In the genomic region with DNA sequence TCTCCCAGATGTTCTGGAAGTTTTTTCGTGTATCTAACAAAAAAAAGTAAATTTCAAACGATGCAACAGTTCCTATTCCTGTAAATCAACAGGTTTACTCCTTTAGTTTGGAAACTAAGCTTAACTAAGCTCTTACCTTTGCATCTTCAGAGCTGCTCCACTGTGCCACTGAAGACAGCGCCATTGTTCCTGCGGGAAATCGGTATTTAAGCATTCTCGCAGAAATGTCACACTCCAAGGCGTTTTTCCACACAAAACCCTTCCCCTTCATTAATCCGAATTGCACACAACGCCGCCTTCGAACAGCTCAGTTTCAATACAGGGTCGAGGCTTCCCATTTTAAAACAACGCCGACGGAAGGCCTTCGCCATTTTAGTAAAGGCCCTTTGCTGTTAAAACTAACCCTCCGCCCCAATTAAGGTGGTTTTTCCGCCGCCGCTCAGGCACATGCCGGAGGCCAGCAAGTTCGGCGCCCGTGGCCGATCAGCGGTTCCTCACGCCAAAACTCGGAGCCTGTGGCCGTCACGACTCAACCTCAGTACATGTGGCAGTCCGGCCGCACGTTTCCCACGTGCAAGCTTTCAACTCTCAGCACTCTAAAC, we compare ENCODE assay signal across 8 cellular contexts. TPM values are rescaled to one million over a fixed set of nuclear protein-coding genes. Genes with fewer than 3 reads are reported as not detected.
DNase-seq lines count a peak whose midpoint lies in the region; ATAC-seq and TF ChIP-seq lines count a peak whose summit lies in the region.

No MANE protein-coding gene starts in this region.

- CTCF ChIA-PET in CD4-positive, alpha-beta memory T cell (lab: Charles Lee; ENCODE audit: partially characterized antibody), result interaction anchor here (0.9 to 5.2 kb wide), 16 partner anchors 8 to 323 kb away, joined by 3 to 129 read pairs (median 4); a partner anchor contains a TSS

- intact Hi-C loops in CD4-positive, alpha-beta memory T cell (cut with micrococcal nuclease), result loop anchor here (1.0 to 10.0 kb wide), 9 partner anchors 8 to 1819 kb away; a partner anchor contains a TSS

- ATAC-seq in HG03442 (IDR thresholded peaks at IDR 0.05; ENCODE audit: unreplicated experiment), result no peak

- H3K27me3 Mint-ChIP-seq in CD4-positive, alpha-beta memory T cell, result no peaks in the 10 kb centered on the region

- H4K20me1 ChIP-seq in Loucy (ENCODE audit: insufficient read depth, low read length, poor library complexity, severe bottlenecking), result peaks cover 53% of the 10 kb centered on the region

- no peak overlapping the region for H2AFZ ChIP-seq in Loucy (ENCODE audit: low read length)

- peak overlapping the region; percentile 95 for H3K9ac ChIP-seq in Loucy (ENCODE audit: low read depth, low read length, poor library complexity, severe bottlenecking)

- H3K27ac Mint-ChIP-seq in CD4-positive, alpha-beta memory T cell, result peak overlapping the region; percentile 98 to 100 (median 99)

- H3K9me3 ChIP-seq in CD4-positive, alpha-beta memory T cell (ENCODE audit: control insufficient read depth in 1 of 2, low read length in 2 of 2), result no peaks in the 10 kb centered on the region
- H3K9me3 ChIP-seq in Loucy (ENCODE audit: insufficient read depth, low read depth, low read length), result no peaks in the 10 kb centered on the region

- peaks cover 41 to 47% of the 10 kb centered on the region in 2 donors for H3K36me3 Mint-ChIP-seq in CD4-positive, alpha-beta memory T cell

- peak overlapping the region; percentile 90 to 99 for H3K4me3 ChIP-seq in CD4-positive, alpha-beta memory T cell (ENCODE audit: low read length in 2 of 2)
- peak overlapping the region; percentile 93 for H3K4me3 ChIP-seq in Loucy (ENCODE audit: low read length, poor library complexity, severe bottlenecking)

- H3K4me3 Mint-ChIP-seq in CD4-positive, alpha-beta memory T cell, result peak overlapping the region; percentile 97 to 100 (median 100)

- no peaks in the 10 kb centered on the region; the same call in 1 of the 2 replicates for H3F3A ChIP-seq in Loucy (ENCODE audit: low read depth)

- H3K79me2 ChIP-seq in Loucy (ENCODE audit: insufficient read depth, low read length), result peaks cover 81% of the 10 kb centered on the region

- H3K9me2 ChIP-seq in Loucy (replicated peaks; ENCODE audit: low read depth, low read length), result no peaks in the 10 kb centered on the region

- TF ChIP-seq CTCF in Loucy (conservative IDR thresholded peaks at IDR 0.05; ENCODE audit: low read length), result no peak

- POLR2A ChIA-PET in CD4-positive, alpha-beta memory T cell (lab: Charles Lee; ENCODE audit: partially characterized antibody), result interaction anchor here (0.7 to 10.9 kb wide), 27 partner anchors 8 to 1819 kb away, joined by 3 to 1033 read pairs (median 6); a partner anchor contains a TSS

- peaks cover 53% of the 10 kb centered on the region for H3K4me1 ChIP-seq in CD4-positive, alpha-beta memory T cell (ENCODE audit: insufficient read depth, low read length)
- peaks cover 55% of the 10 kb centered on the region for H3K4me1 ChIP-seq in Loucy (ENCODE audit: insufficient read depth, low read length, poor library complexity, severe bottlenecking)

- peak overlapping the region; percentile 95 for H3K4me2 ChIP-seq in Loucy (ENCODE audit: low read depth, low read length, poor library complexity, severe bottlenecking)

- peaks cover 0 to 4% (median 0%) of the 10 kb centered on the region in 8 donors for H3K9me3 Mint-ChIP-seq in CD4-positive, alpha-beta memory T cell

- H3K27ac ChIP-seq in CD4-positive, alpha-beta memory T cell (ENCODE audit: low read depth, low read length), result peak overlapping the region; percentile 87
- peak overlapping the region; percentile 93 for H3K27ac ChIP-seq in cingulate gyrus (ENCODE audit: low read depth, low read length)

- H3K27me3 ChIP-seq in CD4-positive, alpha-beta memory T cell (ENCODE audit: insufficient read depth, low read length), result no peaks in the 10 kb centered on the region
- no peaks in the 10 kb centered on the region for H3K27me3 ChIP-seq in Loucy (ENCODE audit: insufficient read depth, low read length, poor library complexity, severe bottlenecking)

- DNase-seq in CD4-positive, alpha-beta memory T cell, result no peak
- DNase-seq in midbrain (lab: John Stamatoyannopoulos, UW) (peak; percentile 62), NCI-H1417 treated with DMSO at 0.1 percent for 48 hours (lab: John Stamatoyannopoulos, UW) (no peak), cerebellar cortex (ENCODE audit: low spot score) (no peak), DMS153 treated with DMSO at 0.1 percent for 48 hours (lab: John Stamatoyannopoulos, UW; ENCODE audit: unreplicated experiment) (no peak)

- peaks cover 43 to 64% (median 48%) of the 10 kb centered on the region in 4 donors for H3K4me1 Mint-ChIP-seq in CD4-positive, alpha-beta memory T cell

- peaks cover 7% of the 10 kb centered on the region for H3K36me3 ChIP-seq in CD4-positive, alpha-beta memory T cell (ENCODE audit: insufficient read depth, low read length)
- H3K36me3 ChIP-seq in Loucy (ENCODE audit: insufficient read depth, low read length), result peaks cover 3% of the 10 kb centered on the region; the same call in 1 of the 2 replicates

RNA-seq across cellular contexts. Expression of a gene that starts 35.4 kb away (rescaled TPM):
- 10 to 100 TPM; 81.4 to 84.3 TPM for total RNA-seq in CD4-positive, alpha-beta memory T cell
- polyA plus RNA-seq in CD4-positive, alpha-beta memory T cell, result 10 to 100 TPM; 52.1 to 94.1 TPM
